ENCODE assay signal across 18 cellular contexts in genomic region chr22:39666495-39666894, GRCh38.
"Had no signal": no experiment of that assay in that cellular context is flagged by ENCODE, and none has a peak within 500 bp of the region (broad histone marks: within the 10 kb centered on the region; RNA-seq: fewer than 3 reads in every experiment).

No MANE protein-coding gene starts in this region.

- H3K4me1 ChIP-seq: foreskin keratinocyte had no signal

- H3K36me3 ChIP-seq: colonic mucosa, esophagus muscularis mucosa, gastroesophageal sphincter, heart left ventricle, left lung, lower lobe of right lung had no signal

- H2AFZ ChIP-seq: hepatocyte had no signal

- H3K4me2 ChIP-seq: hepatocyte had no signal

- DNase-seq: colonic mucosa; cortex of kidney; effector CD8-positive, alpha-beta T cell; effector memory CD8-positive, alpha-beta T cell; foreskin keratinocyte; heart left ventricle; hypothalamus; left cardiac atrium; left lung; left ventricle myocardium superior; lower lobe of right lung; mesenchymal stem cell; mucosa of descending colon; naive B cell had no signal

- H3K4me3 ChIP-seq: colonic mucosa, esophagus muscularis mucosa, gastroesophageal sphincter, heart left ventricle, hepatocyte, left lung, lower lobe of right lung, mucosa of descending colon had no signal

- H3K27ac ChIP-seq: colonic mucosa, epithelial cell of prostate, esophagus muscularis mucosa, foreskin keratinocyte, gastroesophageal sphincter, heart left ventricle, hepatocyte, left lung, lower lobe of right lung had no signal

- H3K9me3 ChIP-seq: colonic mucosa, lower lobe of right lung had no signal
